Comparison of ENCODE assay signal across 8 cellular contexts in genomic region chr10:944034-944831, GRCh38. TPM values are rescaled to one million over a fixed set of nuclear protein-coding genes. Genes with fewer than 3 reads are reported as not detected.
DNase-seq lines count a peak whose midpoint lies in the region; ATAC-seq and TF ChIP-seq lines count a peak whose summit lies in the region.

No MANE protein-coding gene starts in this region.

- POLR2A ChIA-PET in OCI-LY7 (lab: Charles Lee): interaction anchor here (1.0 to 1.1 kb wide), 2 partner anchors 12 to 116 kb away, joined by 3 read pairs; no protein-coding TSS in a partner anchor

- no peaks in the 10 kb centered on the region for H3K9me3 ChIP-seq in OCI-LY7 (ENCODE audit: low read length)

- H4K20me1 ChIP-seq in OCI-LY7 (ENCODE audit: insufficient read depth, low read length): no peaks in the 10 kb centered on the region

- H3K9me2 ChIP-seq in OCI-LY7 (ENCODE audit: insufficient read depth, low read length): no peaks in the 10 kb centered on the region

- CTCF ChIA-PET in OCI-LY7 (lab: Charles Lee; ENCODE audit: unreplicated experiment): no interaction called here

- intact Hi-C loops in cardiac septum (cut with DNase I): no loop called here
- intact Hi-C loops in OCI-LY7 (cut with micrococcal nuclease; ENCODE audit: unreplicated experiment): no loop called here

- peak; percentile 45 for DNase-seq in activated T-cell treated with anti-CD3 and anti-CD28 coated beads, Interleukin-2, amount 50 U/mL, for 1 hour
- peak; percentile 83 for DNase-seq in cardiac septum (ENCODE audit: low spot score)
- peak; percentile 17 to 72 for DNase-seq in stimulated activated CD4-positive, alpha-beta T cell treated with anti-CD3 and anti-CD28 coated beads, Interleukin-4, amount 100 ng/mL, for 4 hours
- no peak for DNase-seq in cerebellar nuclear complex (lab: John Stamatoyannopoulos, UW)
- DNase-seq in OCI-LY7 (ENCODE audit: low spot score): no peak
- DNase-seq in NCI-H748 treated with DMSO at 0.1 percent for 48 hours (lab: John Stamatoyannopoulos, UW): no peak

- no peaks in the 10 kb centered on the region for H3K79me2 ChIP-seq in OCI-LY7 (ENCODE audit: insufficient read depth, low read depth, low read length)

- no peak overlapping the region for H3K4me2 ChIP-seq in OCI-LY7 (ENCODE audit: low read length)

- H2AFZ ChIP-seq in OCI-LY7 (ENCODE audit: low read length): no peak overlapping the region

- H3K4me3 ChIP-seq in OCI-LY7 (ENCODE audit: low read depth, low read length, poor library complexity, severe bottlenecking): no peak overlapping the region

- peaks cover under 1% of the 10 kb centered on the region for H3K4me1 ChIP-seq in OCI-LY7 (ENCODE audit: insufficient read depth, low read length, poor library complexity, severe bottlenecking)

- ATAC-seq in GM18511 (IDR thresholded peaks at IDR 0.05; ENCODE audit: unreplicated experiment) (peak; percentile 38), HG03521 (IDR thresholded peaks at IDR 0.05; ENCODE audit: unreplicated experiment) (peak; percentile 7)

- no peak for TF ChIP-seq CTCF in OCI-LY7 (conservative IDR thresholded peaks at IDR 0.05; ENCODE audit: low read length)

- H3K27ac ChIP-seq in OCI-LY7 (ENCODE audit: low read depth, low read length, poor library complexity, severe bottlenecking): no peak overlapping the region

- H3K36me3 ChIP-seq in OCI-LY7 (ENCODE audit: insufficient read depth, low read length): no peaks in the 10 kb centered on the region

- no TSS peak for BruUV-seq in OCI-LY7 (replicated peaks; lab: Mats Ljungman, UMichigan)

RNA-seq across cellular contexts. Expression of gene LARP4B, which starts 12.7 kb away (rescaled TPM):
- total RNA-seq in cardiac septum: 69.8 TPM
- total RNA-seq in OCI-LY7 (2014; rRNA removed; shearing (Covaris generic)): 64.8 and 68.3 TPM in 2 replicates
- 135 and 143 TPM in 2 replicates for total RNA-seq in OCI-LY7 (2022)

RNA-seq across cellular contexts. Expression of gene GTPBP4, which starts 44.0 kb away (rescaled TPM):
- total RNA-seq in cardiac septum (33.1 TPM), OCI-LY7 (2022) (92.9 and 108 TPM in 2 replicates)
- total RNA-seq in OCI-LY7 (2014; rRNA removed; shearing (Covaris generic)): 61.0 and 82.0 TPM in 2 replicates

Comparison
In these comparisons a context has a peak if more than half of its experiments do, and no peak if none do; other contexts are left out.
1. DNase-seq: peak in activated T-cell treated with anti-CD3 and anti-CD28 coated beads, Interleukin-2, amount 50 U/mL, for 1 hour (single experiment), cardiac septum (single experiment) and stimulated activated CD4-positive, alpha-beta T cell treated with anti-CD3 and anti-CD28 coated beads, Interleukin-4, amount 100 ng/mL, for 4 hours (2 of 2); none in cerebellar nuclear complex (0 of 2), OCI-LY7 (single experiment) and NCI-H748 treated with DMSO at 0.1 percent for 48 hours (single experiment).